Comparison of ENCODE assay signal across 1 cellular context in genomic region chr2:169590804-169591203, GRCh38.
TF ChIP-seq lines count a peak whose summit lies in the region.

No MANE protein-coding gene starts in this region.

TF ChIP-seq in WTC11, 78 proteins besides CTCF, POLR2A, EP300 and RAD21 (continued from another document):
- TF ChIP-seq, protein P1, sequence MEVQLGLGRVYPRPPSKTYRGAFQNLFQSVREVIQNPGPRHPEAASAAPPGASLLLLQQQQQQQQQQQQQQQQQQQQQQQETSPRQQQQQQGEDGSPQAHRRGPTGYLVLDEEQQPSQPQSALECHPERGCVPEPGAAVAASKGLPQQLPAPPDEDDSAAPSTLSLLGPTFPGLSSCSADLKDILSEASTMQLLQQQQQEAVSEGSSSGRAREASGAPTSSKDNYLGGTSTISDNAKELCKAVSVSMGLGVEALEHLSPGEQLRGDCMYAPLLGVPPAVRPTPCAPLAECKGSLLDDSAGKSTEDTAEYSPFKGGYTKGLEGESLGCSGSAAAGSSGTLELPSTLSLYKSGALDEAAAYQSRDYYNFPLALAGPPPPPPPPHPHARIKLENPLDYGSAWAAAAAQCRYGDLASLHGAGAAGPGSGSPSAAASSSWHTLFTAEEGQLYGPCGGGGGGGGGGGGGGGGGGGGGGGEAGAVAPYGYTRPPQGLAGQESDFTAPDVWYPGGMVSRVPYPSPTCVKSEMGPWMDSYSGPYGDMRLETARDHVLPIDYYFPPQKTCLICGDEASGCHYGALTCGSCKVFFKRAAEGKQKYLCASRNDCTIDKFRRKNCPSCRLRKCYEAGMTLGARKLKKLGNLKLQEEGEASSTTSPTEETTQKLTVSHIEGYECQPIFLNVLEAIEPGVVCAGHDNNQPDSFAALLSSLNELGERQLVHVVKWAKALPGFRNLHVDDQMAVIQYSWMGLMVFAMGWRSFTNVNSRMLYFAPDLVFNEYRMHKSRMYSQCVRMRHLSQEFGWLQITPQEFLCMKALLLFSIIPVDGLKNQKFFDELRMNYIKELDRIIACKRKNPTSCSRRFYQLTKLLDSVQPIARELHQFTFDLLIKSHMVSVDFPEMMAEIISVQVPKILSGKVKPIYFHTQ (CRISPR knock-in tag; IDR thresholded peaks at IDR 0.05): no peak
- TF ChIP-seq NR3C1 (CRISPR knock-in tag; conservative IDR thresholded peaks at IDR 0.05; ENCODE audit: low read depth) (no peak), KAT7 (CRISPR knock-in tag; IDR thresholded peaks at IDR 0.05; ENCODE audit: borderline replicate concordance) (no peak), SOX15 (CRISPR knock-in tag; IDR thresholded peaks at IDR 0.05) (no peak), TCF7 (CRISPR knock-in tag; IDR thresholded peaks at IDR 0.05; ENCODE audit: low read depth) (no peak)
